In genomic region chr4:125849869-125850268, GRCh38 we compare ENCODE assay signal across 15 cellular contexts.
DNase-seq lines count a peak whose midpoint lies in the region; ATAC-seq and TF ChIP-seq lines count a peak whose summit lies in the region.
"Had no signal": no experiment of that assay in that cellular context is flagged by ENCODE, and none has a peak within 500 bp of the region (broad histone marks: within the 10 kb centered on the region; RNA-seq: fewer than 3 reads in every experiment).

No MANE protein-coding gene starts in this region.

- no peak overlapping the region for H3K4me3 Mint-ChIP-seq in stimulated activated naive CD8-positive, alpha-beta T cell treated with anti-CD3 and anti-CD28 coated beads, Interleukin-15, amount 100 ng/mL, for 72 hours
- H3K4me3 Mint-ChIP-seq: activated naive CD8-positive, alpha-beta T cell; CD8-positive, alpha-beta T cell had no signal

- peak; percentile 68 for DNase-seq in GM03348 (ENCODE audit: low spot score)
- peak; percentile 18 for DNase-seq in RPMI7951 (ENCODE audit: low read depth)
- peak; percentile 82 for DNase-seq in choroid plexus epithelial cell (ENCODE audit: low read depth)
- peak; percentile 23 for DNase-seq in renal cortical epithelial cell (ENCODE audit: low read depth)
- no peak for DNase-seq in stimulated activated naive CD8-positive, alpha-beta T cell treated with anti-CD3 and anti-CD28 coated beads, Interleukin-15, amount 100 ng/mL, for 72 hours
- DNase-seq in SW480 (ENCODE audit: low spot score): no peak
- DNase-seq: activated CD8-positive, alpha-beta memory T cell treated with anti-CD3 and anti-CD28 coated beads, Interleukin-2, amount 50 U/mL, for 4 hours; CD8-positive, alpha-beta T cell; colonic mucosa; left ventricle myocardium inferior; NCI-H1930; NCI-H510A treated with DMSO at 0.1 percent for 48 hours had no signal

- ATAC-seq in stimulated activated naive CD8-positive, alpha-beta T cell treated with anti-CD3 and anti-CD28 coated beads, Interleukin-15, amount 100 ng/mL, for 72 hours: no peak
- ATAC-seq in HG02840 (IDR thresholded peaks at IDR 0.05; ENCODE audit: low FRiP score, unreplicated experiment): no peak
- no peak for ATAC-seq in HG03469 (IDR thresholded peaks at IDR 0.05; ENCODE audit: unreplicated experiment)
- ATAC-seq: CD8-positive, alpha-beta T cell had no signal

- TF ChIP-seq CTCF in choroid plexus epithelial cell (conservative IDR thresholded peaks at IDR 0.05; ENCODE audit: low read depth, low read length): no peak

- no peaks in the 10 kb centered on the region for H3K27me3 Mint-ChIP-seq in stimulated activated naive CD8-positive, alpha-beta T cell treated with anti-CD3 and anti-CD28 coated beads, Interleukin-15, amount 100 ng/mL, for 72 hours
- H3K27me3 Mint-ChIP-seq: activated naive CD8-positive, alpha-beta T cell had no signal

- H3K27ac Mint-ChIP-seq in stimulated activated naive CD8-positive, alpha-beta T cell treated with anti-CD3 and anti-CD28 coated beads, Interleukin-15, amount 100 ng/mL, for 72 hours: no peak overlapping the region
- H3K27ac Mint-ChIP-seq: activated naive CD8-positive, alpha-beta T cell; CD8-positive, alpha-beta T cell had no signal

- no peaks in the 10 kb centered on the region for H3K4me1 Mint-ChIP-seq in stimulated activated naive CD8-positive, alpha-beta T cell treated with anti-CD3 and anti-CD28 coated beads, Interleukin-15, amount 100 ng/mL, for 72 hours

- peaks cover 0 to 4% of the 10 kb centered on the region in 2 donors for H3K9me3 Mint-ChIP-seq in stimulated activated naive CD8-positive, alpha-beta T cell treated with anti-CD3 and anti-CD28 coated beads, Interleukin-15, amount 100 ng/mL, for 72 hours

- no peak overlapping the region for H3K4me3 ChIP-seq in choroid plexus epithelial cell (ENCODE audit: low read depth, low read length)
- H3K4me3 ChIP-seq: colonic mucosa, left ventricle myocardium inferior had no signal

Comparison
In these comparisons a context has a peak if more than half of its experiments do, and no peak if none do; other contexts are left out.
1. DNase-seq: peak in GM03348 (single experiment), RPMI7951 (single experiment), choroid plexus epithelial cell (single experiment) and renal cortical epithelial cell (single experiment); none in stimulated activated naive CD8-positive, alpha-beta T cell treated with anti-CD3 and anti-CD28 coated beads, Interleukin-15, amount 100 ng/mL, for 72 hours (0 of 2) and SW480 (single experiment).